ENCODE assay signal across 1 cellular context in the genomic region with DNA sequence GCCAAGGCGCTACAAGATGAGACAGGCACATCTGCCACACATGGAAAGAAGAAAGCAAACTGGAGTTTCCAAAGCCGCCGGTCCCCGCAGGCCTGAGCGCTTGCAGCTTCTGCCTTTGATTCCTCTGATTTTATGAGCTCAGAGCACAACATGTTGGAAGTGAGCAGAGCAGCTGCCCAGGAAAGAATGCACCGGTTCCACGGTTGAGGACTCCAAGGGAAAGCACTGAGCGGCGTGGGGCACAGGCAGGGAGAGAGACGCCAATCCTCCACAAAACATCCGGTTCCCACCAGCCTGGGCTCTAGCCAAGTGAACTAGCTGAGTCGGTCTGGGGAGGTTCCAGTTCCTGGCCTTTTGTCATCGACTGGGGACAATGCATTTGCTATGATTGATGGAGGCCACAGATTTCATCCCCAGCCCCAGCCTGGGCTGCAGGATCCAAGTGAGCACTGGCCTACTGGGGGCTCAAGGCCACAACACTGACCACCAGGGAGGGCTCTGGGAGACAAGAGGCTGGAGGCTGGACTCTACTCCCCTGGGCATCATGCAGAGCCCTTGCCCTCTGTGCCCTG.
TF ChIP-seq lines count a peak whose summit lies in the region.

No MANE protein-coding gene starts in this region.

TF ChIP-seq in HepG2, 621 proteins besides CTCF, POLR2A, EP300 and RAD21 (continued from another document and continues in another):
- TF ChIP-seq, protein P1, sequence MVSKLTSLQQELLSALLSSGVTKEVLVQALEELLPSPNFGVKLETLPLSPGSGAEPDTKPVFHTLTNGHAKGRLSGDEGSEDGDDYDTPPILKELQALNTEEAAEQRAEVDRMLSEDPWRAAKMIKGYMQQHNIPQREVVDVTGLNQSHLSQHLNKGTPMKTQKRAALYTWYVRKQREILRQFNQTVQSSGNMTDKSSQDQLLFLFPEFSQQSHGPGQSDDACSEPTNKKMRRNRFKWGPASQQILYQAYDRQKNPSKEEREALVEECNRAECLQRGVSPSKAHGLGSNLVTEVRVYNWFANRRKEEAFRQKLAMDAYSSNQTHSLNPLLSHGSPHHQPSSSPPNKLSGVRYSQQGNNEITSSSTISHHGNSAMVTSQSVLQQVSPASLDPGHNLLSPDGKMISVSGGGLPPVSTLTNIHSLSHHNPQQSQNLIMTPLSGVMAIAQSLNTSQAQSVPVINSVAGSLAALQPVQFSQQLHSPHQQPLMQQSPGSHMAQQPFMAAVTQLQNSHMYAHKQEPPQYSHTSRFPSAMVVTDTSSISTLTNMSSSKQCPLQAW (CRISPR knock-in tag; IDR thresholded peaks at IDR 0.05): no peak
- no peak for TF ChIP-seq ZEB1 (IDR thresholded peaks at IDR 0.05; ENCODE audit: insufficient replicate concordance, low read depth)
- TF ChIP-seq ZNF446 (CRISPR knock-in tag; IDR thresholded peaks at IDR 0.05): no peak
- TF ChIP-seq NONO (IDR thresholded peaks at IDR 0.05): no peak
- TF ChIP-seq NONO (CRISPR knock-in tag; conservative IDR thresholded peaks at IDR 0.05): no peak
- TF ChIP-seq SOX6 (IDR thresholded peaks at IDR 0.05): no peak
- peak; percentile 65 for TF ChIP-seq SOX6 (CRISPR knock-in tag; IDR thresholded peaks at IDR 0.05)
- TF ChIP-seq, protein P2, sequence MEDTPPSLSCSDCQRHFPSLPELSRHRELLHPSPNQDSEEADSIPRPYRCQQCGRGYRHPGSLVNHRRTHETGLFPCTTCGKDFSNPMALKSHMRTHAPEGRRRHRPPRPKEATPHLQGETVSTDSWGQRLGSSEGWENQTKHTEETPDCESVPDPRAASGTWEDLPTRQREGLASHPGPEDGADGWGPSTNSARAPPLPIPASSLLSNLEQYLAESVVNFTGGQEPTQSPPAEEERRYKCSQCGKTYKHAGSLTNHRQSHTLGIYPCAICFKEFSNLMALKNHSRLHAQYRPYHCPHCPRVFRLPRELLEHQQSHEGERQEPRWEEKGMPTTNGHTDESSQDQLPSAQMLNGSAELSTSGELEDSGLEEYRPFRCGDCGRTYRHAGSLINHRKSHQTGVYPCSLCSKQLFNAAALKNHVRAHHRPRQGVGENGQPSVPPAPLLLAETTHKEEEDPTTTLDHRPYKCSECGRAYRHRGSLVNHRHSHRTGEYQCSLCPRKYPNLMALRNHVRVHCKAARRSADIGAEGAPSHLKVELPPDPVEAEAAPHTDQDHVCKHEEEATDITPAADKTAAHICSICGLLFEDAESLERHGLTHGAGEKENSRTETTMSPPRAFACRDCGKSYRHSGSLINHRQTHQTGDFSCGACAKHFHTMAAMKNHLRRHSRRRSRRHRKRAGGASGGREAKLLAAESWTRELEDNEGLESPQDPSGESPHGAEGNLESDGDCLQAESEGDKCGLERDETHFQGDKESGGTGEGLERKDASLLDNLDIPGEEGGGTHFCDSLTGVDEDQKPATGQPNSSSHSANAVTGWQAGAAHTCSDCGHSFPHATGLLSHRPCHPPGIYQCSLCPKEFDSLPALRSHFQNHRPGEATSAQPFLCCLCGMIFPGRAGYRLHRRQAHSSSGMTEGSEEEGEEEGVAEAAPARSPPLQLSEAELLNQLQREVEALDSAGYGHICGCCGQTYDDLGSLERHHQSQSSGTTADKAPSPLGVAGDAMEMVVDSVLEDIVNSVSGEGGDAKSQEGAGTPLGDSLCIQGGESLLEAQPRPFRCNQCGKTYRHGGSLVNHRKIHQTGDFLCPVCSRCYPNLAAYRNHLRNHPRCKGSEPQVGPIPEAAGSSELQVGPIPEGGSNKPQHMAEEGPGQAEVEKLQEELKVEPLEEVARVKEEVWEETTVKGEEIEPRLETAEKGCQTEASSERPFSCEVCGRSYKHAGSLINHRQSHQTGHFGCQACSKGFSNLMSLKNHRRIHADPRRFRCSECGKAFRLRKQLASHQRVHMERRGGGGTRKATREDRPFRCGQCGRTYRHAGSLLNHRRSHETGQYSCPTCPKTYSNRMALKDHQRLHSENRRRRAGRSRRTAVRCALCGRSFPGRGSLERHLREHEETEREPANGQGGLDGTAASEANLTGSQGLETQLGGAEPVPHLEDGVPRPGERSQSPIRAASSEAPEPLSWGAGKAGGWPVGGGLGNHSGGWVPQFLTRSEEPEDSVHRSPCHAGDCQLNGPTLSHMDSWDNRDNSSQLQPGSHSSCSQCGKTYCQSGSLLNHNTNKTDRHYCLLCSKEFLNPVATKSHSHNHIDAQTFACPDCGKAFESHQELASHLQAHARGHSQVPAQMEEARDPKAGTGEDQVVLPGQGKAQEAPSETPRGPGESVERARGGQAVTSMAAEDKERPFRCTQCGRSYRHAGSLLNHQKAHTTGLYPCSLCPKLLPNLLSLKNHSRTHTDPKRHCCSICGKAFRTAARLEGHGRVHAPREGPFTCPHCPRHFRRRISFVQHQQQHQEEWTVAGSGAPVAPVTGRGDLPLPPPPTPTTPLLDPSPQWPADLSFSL (CRISPR knock-in tag; IDR thresholded peaks at IDR 0.05): no peak
- TF ChIP-seq, protein P3, sequence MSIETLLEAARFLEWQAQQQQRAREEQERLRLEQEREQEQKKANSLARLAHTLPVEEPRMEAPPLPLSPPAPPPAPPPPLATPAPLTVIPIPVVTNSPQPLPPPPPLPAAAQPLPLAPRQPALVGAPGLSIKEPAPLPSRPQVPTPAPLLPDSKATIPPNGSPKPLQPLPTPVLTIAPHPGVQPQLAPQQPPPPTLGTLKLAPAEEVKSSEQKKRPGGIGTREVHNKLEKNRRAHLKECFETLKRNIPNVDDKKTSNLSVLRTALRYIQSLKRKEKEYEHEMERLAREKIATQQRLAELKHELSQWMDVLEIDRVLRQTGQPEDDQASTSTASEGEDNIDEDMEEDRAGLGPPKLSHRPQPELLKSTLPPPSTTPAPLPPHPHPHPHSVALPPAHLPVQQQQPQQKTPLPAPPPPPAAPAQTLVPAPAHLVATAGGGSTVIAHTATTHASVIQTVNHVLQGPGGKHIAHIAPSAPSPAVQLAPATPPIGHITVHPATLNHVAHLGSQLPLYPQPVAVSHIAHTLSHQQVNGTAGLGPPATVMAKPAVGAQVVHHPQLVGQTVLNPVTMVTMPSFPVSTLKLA (IDR thresholded peaks at IDR 0.05): no peak
- TF ChIP-seq KAT7 (CRISPR knock-in tag; IDR thresholded peaks at IDR 0.05; ENCODE audit: borderline replicate concordance): no peak
- TF ChIP-seq ZNF136 (CRISPR knock-in tag; IDR thresholded peaks at IDR 0.05; ENCODE audit: low read depth): no peak
- TF ChIP-seq CHCHD3 (CRISPR knock-in tag; IDR thresholded peaks at IDR 0.05): no peak
- TF ChIP-seq ZNF556 (CRISPR knock-in tag; IDR thresholded peaks at IDR 0.05; ENCODE audit: borderline replicate concordance): 0 out of 2 replicates have a peak, but pooled peaks have one; percentile 26
- TF ChIP-seq, protein P4, sequence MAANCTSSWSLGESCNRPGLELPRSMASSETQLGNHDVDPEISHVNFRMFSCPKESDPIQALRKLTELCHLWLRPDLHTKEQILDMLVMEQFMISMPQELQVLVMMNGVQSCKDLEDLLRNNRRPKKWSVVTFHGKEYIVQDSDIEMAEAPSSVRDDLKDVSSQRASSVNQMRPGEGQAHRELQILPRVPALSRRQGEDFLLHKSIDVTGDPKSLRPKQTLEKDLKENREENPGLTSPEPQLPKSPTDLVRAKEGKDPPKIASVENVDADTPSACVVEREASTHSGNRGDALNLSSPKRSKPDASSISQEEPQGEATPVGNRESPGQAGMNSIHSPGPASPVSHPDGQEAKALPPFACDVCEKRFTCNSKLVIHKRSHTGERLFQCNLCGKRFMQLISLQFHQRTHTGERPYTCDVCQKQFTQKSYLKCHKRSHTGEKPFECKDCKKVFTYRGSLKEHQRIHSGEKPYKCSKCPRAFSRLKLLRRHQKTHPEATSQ (CRISPR knock-in tag; IDR thresholded peaks at IDR 0.05; ENCODE audit: borderline replicate concordance): no peak
- no peak for TF ChIP-seq BORCS8-MEF2B (CRISPR knock-in tag; IDR thresholded peaks at IDR 0.05)
- TF ChIP-seq SETDB1 (CRISPR knock-in tag; IDR thresholded peaks at IDR 0.05; ENCODE audit: borderline replicate concordance): no peak
- TF ChIP-seq ZNF674 (CRISPR knock-in tag; IDR thresholded peaks at IDR 0.05; ENCODE audit: low read depth): no peak
- TF ChIP-seq, protein P5, sequence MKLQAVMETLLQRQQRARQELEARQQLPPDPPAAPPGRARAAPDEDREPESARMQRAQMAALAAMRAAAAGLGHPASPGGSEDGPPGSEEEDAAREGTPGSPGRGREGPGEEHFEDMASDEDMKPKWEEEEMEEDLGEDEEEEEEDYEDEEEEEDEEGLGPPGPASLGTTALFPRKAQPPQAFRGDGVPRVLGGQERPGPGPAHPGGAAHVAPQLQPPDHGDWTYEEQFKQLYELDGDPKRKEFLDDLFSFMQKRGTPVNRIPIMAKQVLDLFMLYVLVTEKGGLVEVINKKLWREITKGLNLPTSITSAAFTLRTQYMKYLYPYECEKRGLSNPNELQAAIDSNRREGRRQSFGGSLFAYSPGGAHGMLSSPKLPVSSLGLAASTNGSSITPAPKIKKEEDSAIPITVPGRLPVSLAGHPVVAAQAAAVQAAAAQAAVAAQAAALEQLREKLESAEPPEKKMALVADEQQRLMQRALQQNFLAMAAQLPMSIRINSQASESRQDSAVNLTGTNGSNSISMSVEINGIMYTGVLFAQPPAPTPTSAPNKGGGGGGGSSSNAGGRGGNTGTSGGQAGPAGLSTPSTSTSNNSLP (IDR thresholded peaks at IDR 0.05; ENCODE audit: low read depth, low read length): no peak
- no peak for TF ChIP-seq ZBTB20 (CRISPR knock-in tag; IDR thresholded peaks at IDR 0.05; ENCODE audit: borderline replicate concordance, low read depth)
- no peak for TF ChIP-seq CBX1 (IDR thresholded peaks at IDR 0.05; ENCODE audit: low read depth)
- TF ChIP-seq HNRNPLL (IDR thresholded peaks at IDR 0.05; ENCODE audit: low read depth, low read length, poor library complexity, severe bottlenecking): no peak
- no peak for TF ChIP-seq PAX8 (CRISPR knock-in tag; IDR thresholded peaks at IDR 0.05; ENCODE audit: borderline replicate concordance)
- TF ChIP-seq, protein P6, sequence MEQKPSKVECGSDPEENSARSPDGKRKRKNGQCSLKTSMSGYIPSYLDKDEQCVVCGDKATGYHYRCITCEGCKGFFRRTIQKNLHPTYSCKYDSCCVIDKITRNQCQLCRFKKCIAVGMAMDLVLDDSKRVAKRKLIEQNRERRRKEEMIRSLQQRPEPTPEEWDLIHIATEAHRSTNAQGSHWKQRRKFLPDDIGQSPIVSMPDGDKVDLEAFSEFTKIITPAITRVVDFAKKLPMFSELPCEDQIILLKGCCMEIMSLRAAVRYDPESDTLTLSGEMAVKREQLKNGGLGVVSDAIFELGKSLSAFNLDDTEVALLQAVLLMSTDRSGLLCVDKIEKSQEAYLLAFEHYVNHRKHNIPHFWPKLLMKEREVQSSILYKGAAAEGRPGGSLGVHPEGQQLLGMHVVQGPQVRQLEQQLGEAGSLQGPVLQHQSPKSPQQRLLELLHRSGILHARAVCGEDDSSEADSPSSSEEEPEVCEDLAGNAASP (CRISPR knock-in tag; IDR thresholded peaks at IDR 0.05; ENCODE audit: borderline replicate concordance): peak; percentile 1; the same call in 1 of the 2 replicates
- TF ChIP-seq, protein P7, sequence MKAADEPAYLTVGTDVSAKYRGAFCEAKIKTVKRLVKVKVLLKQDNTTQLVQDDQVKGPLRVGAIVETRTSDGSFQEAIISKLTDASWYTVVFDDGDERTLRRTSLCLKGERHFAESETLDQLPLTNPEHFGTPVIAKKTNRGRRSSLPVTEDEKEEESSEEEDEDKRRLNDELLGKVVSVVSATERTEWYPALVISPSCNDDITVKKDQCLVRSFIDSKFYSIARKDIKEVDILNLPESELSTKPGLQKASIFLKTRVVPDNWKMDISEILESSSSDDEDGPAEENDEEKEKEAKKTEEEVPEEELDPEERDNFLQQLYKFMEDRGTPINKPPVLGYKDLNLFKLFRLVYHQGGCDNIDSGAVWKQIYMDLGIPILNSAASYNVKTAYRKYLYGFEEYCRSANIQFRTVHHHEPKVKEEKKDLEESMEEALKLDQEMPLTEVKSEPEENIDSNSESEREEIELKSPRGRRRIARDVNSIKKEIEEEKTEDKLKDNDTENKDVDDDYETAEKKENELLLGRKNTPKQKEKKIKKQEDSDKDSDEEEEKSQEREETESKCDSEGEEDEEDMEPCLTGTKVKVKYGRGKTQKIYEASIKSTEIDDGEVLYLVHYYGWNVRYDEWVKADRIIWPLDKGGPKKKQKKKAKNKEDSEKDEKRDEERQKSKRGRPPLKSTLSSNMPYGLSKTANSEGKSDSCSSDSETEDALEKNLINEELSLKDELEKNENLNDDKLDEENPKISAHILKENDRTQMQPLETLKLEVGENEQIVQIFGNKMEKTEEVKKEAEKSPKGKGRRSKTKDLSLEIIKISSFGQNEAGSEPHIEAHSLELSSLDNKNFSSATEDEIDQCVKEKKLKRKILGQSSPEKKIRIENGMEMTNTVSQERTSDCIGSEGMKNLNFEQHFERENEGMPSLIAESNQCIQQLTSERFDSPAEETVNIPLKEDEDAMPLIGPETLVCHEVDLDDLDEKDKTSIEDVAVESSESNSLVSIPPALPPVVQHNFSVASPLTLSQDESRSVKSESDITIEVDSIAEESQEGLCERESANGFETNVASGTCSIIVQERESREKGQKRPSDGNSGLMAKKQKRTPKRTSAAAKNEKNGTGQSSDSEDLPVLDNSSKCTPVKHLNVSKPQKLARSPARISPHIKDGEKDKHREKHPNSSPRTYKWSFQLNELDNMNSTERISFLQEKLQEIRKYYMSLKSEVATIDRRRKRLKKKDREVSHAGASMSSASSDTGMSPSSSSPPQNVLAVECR (CRISPR knock-in tag; IDR thresholded peaks at IDR 0.05; ENCODE audit: borderline replicate concordance): peak; percentile 32; the same call in 1 of the 2 replicates
- TF ChIP-seq ZNF383 (CRISPR knock-in tag; IDR thresholded peaks at IDR 0.05; ENCODE audit: borderline replicate concordance): no peak
- no peak for TF ChIP-seq MTA3 (CRISPR knock-in tag; IDR thresholded peaks at IDR 0.05)
- TF ChIP-seq RNF2 (conservative IDR thresholded peaks at IDR 0.05; ENCODE audit: low read depth): no peak
- TF ChIP-seq ZNF530 (CRISPR knock-in tag; IDR thresholded peaks at IDR 0.05; ENCODE audit: low read depth): no peak
- TF ChIP-seq, protein P8, sequence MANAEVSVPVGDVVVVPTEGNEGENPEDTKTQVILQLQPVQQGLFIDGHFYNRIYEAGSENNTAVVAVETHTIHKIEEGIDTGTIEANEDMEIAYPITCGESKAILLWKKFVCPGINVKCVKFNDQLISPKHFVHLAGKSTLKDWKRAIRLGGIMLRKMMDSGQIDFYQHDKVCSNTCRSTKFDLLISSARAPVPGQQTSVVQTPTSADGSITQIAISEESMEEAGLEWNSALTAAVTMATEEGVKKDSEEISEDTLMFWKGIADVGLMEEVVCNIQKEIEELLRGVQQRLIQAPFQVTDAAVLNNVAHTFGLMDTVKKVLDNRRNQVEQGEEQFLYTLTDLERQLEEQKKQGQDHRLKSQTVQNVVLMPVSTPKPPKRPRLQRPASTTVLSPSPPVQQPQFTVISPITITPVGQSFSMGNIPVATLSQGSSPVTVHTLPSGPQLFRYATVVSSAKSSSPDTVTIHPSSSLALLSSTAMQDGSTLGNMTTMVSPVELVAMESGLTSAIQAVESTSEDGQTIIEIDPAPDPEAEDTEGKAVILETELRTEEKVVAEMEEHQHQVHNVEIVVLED (CRISPR knock-in tag; IDR thresholded peaks at IDR 0.05; ENCODE audit: borderline replicate concordance): no peak; the same call in 1 of the 2 replicates
- no peak for TF ChIP-seq ZNF333 (CRISPR knock-in tag; IDR thresholded peaks at IDR 0.05; ENCODE audit: borderline replicate concordance)
- 0 out of 2 replicates have a peak, but pooled peaks have one; percentile 20 for TF ChIP-seq HOXD1 (CRISPR knock-in tag; IDR thresholded peaks at IDR 0.05)
- TF ChIP-seq ZNF792 (CRISPR knock-in tag; IDR thresholded peaks at IDR 0.05): no peak
- TF ChIP-seq ZNF44 (CRISPR knock-in tag; IDR thresholded peaks at IDR 0.05): no peak
- TF ChIP-seq RBFOX2 (IDR thresholded peaks at IDR 0.05; ENCODE audit: low read depth, low read length): 0 out of 2 replicates have a peak, but pooled peaks have one; percentile 39
- TF ChIP-seq MAFK (conservative IDR thresholded peaks at IDR 0.05 in 1 of 2, IDR thresholded peaks at IDR 0.05 in 1 of 2; ENCODE audit: low read length in 2 of 2): no peak
- TF ChIP-seq AKAP8 (CRISPR knock-in tag; IDR thresholded peaks at IDR 0.05): no peak
